Comparison of ENCODE assay signal across 15 cellular contexts in genomic region chr13:112134150-112135075, GRCh38.
DNase-seq lines count a peak whose midpoint lies in the region; ATAC-seq and TF ChIP-seq lines count a peak whose summit lies in the region.
"Had no signal": no experiment of that assay in that cellular context is flagged by ENCODE, and none has a peak within 500 bp of the region (broad histone marks: within the 10 kb centered on the region; RNA-seq: fewer than 3 reads in every experiment).

No MANE protein-coding gene starts in this region.

- peak overlapping the region; percentile 52 for H3K14ac ChIP-seq in H9 (ENCODE audit: insufficient read depth, low read length)

- H3K27ac ChIP-seq in H9 (ENCODE audit: insufficient read length, low read depth, low read length) (no peak overlapping the region), MM.1S (ENCODE audit: low read length) (no peak overlapping the region), endodermal cell (ENCODE audit: low read depth, low read length) (peak overlapping the region; percentile 49), smooth muscle cell (ENCODE audit: low read depth) (no peak overlapping the region)

- H2BK15ac ChIP-seq in H9 (ENCODE audit: low read depth, low read length) = no peak overlapping the region

- H2AK5ac ChIP-seq in H9 (ENCODE audit: insufficient read length, low read length) = no peak overlapping the region

- WGBS in H9 (ENCODE audit: extremely low coverage, insufficient read length, low lambda C conversion rate) = no CpG with 5 or more reads among the region's 32 CpGs
- 89% methylated on average over 24 to 31 of the region's 32 CpGs for WGBS in endodermal cell (ENCODE audit: insufficient coverage in 1 of 2, insufficient read length in 1 of 2), 2 experiments
- WGBS in smooth muscle cell (ENCODE audit: low lambda C conversion rate) = 88% methylated on average over 32 of the region's 32 CpGs

- H4K20me1 ChIP-seq in H9 (ENCODE audit: control insufficient read depth, insufficient read depth, insufficient read length) (no peaks in the 10 kb centered on the region), MM.1S (ENCODE audit: insufficient read depth, low read length) (no peaks in the 10 kb centered on the region), smooth muscle cell (ENCODE audit: low read depth) (no peaks in the 10 kb centered on the region)

- no peaks in the 10 kb centered on the region for H3K9me2 ChIP-seq in MM.1S (replicated peaks; ENCODE audit: insufficient read depth, low read length)

- peak overlapping the region; percentile 24 for H3T11ph ChIP-seq in H9 (ENCODE audit: low read length)

- H3K9me3 ChIP-seq in H9 (ENCODE audit: control insufficient read depth, low read depth, low read length) (no peaks in the 10 kb centered on the region), MM.1S (replicated peaks; ENCODE audit: insufficient read depth, low read length) (no peaks in the 10 kb centered on the region), endodermal cell (ENCODE audit: control insufficient read depth, low read length) (no peaks in the 10 kb centered on the region), smooth muscle cell (replicated peaks; ENCODE audit: low read depth) (no peaks in the 10 kb centered on the region)

- H2BK5ac ChIP-seq in H9 (ENCODE audit: insufficient read length, low read length) = no peak overlapping the region

- H3K56ac ChIP-seq in H9 (ENCODE audit: insufficient read length, low read depth, low read length) = no peak overlapping the region

- H3K4me3 ChIP-seq in MM.1S (ENCODE audit: low read length) = peak overlapping the region; percentile 25; the same call in 1 of the 2 replicates
- no peak overlapping the region for H3K4me3 ChIP-seq in endodermal cell (ENCODE audit: low read length)
- H3K4me3 ChIP-seq in smooth muscle cell = no peak overlapping the region

- no peak overlapping the region for H3K9ac ChIP-seq in H9 (ENCODE audit: extremely low read depth, insufficient read length, low read length)
- no peak overlapping the region for H3K9ac ChIP-seq in MM.1S (ENCODE audit: low read length)
- H3K9ac ChIP-seq in endodermal cell (ENCODE audit: extremely low read depth, low read length, poor library complexity, severe bottlenecking) = no peak overlapping the region
- no peak overlapping the region for H3K9ac ChIP-seq in smooth muscle cell (ENCODE audit: low read depth)

- H2BK12ac ChIP-seq in H9 (ENCODE audit: insufficient read length, low read depth, low read length) = no peak overlapping the region

- H3K27ac Mint-ChIP-seq in H9 (peak overlapping the region in 1 of 3 experiments; percentile 40; a peak in 1 of 7 replicates), endodermal cell (no peak overlapping the region), osteocyte (ENCODE audit: unreplicated experiment) (no peak overlapping the region)
- H3K27ac Mint-ChIP-seq: CD8-positive, alpha-beta memory T cell had no signal

- peak overlapping the region; percentile 41 for H4K8ac ChIP-seq in H9 (replicated peaks; ENCODE audit: insufficient read length, low read depth, low read length)

- no peak for ATAC-seq in GM21360 (IDR thresholded peaks at IDR 0.05; ENCODE audit: unreplicated experiment)

- H3K9me3 Mint-ChIP-seq in H9 (no peaks in the 10 kb centered on the region; a peak in 1 of 5 replicates), endodermal cell (no peaks in the 10 kb centered on the region), osteocyte (ENCODE audit: unreplicated experiment) (no peaks in the 10 kb centered on the region)
- H3K9me3 Mint-ChIP-seq: CD8-positive, alpha-beta memory T cell had no signal

- no peak overlapping the region; the same call in 1 of the 2 replicates for H3K4ac ChIP-seq in H9 (ENCODE audit: low read depth, low read length)

- no peaks in the 10 kb centered on the region for H3K4me1 ChIP-seq in H9 (ENCODE audit: insufficient read depth, low read length)
- no peaks in the 10 kb centered on the region for H3K4me1 ChIP-seq in MM.1S (ENCODE audit: low read length)
- H3K4me1 ChIP-seq in endodermal cell (ENCODE audit: control insufficient read depth, insufficient read depth, low read length) = no peaks in the 10 kb centered on the region
- no peaks in the 10 kb centered on the region for H3K4me1 ChIP-seq in smooth muscle cell (ENCODE audit: low read depth)

- H3F3A ChIP-seq in MM.1S (ENCODE audit: insufficient read depth, low read length) (no peaks in the 10 kb centered on the region), smooth muscle cell (ENCODE audit: low read depth) (no peaks in the 10 kb centered on the region)

- H2BK20ac ChIP-seq in H9 (ENCODE audit: low read depth, low read length, poor library complexity, severe bottlenecking) = no peak overlapping the region

- H2AFZ ChIP-seq in H9 (ENCODE audit: low read length) (no peak overlapping the region), MM.1S (ENCODE audit: low read length) (peak overlapping the region; percentile 12; the same call in 1 of the 2 replicates), smooth muscle cell (ENCODE audit: low read depth) (no peak overlapping the region)

- no peak for DNase-seq in H9
- no peak for DNase-seq in MM.1S
- peak; percentile 25 for DNase-seq in endodermal cell
- peak; percentile 81 for DNase-seq in osteocyte (ENCODE audit: extremely low spot score, unreplicated experiment)
- DNase-seq in cerebellum (ENCODE audit: low spot score) = no peak
- no peak for DNase-seq in smooth muscle cell (lab: John Stamatoyannopoulos, UW; ENCODE audit: unreplicated experiment)
- DNase-seq: CD8-positive, alpha-beta memory T cell; H7; Kasumi-1; MV-4-11; NCI-H1417 treated with DMSO at 0.1 percent for 48 hours; NCI-H2029 treated with DMSO at 0.1 percent for 48 hours; NCI-H510A treated with DMSO at 0.1 percent for 48 hours; SIG-M5 had no signal

- no peak overlapping the region for H4K5ac ChIP-seq in H9 (ENCODE audit: insufficient read length, low read depth, low read length)

- H4K91ac ChIP-seq in H9 (ENCODE audit: insufficient read length, low read depth, low read length) = peak overlapping the region; percentile 77

- H3K23ac ChIP-seq in H9 (ENCODE audit: insufficient read length, low read depth, low read length) = no peak overlapping the region

- H3K27me3 ChIP-seq in H9 (ENCODE audit: insufficient read depth, low read length) (no peaks in the 10 kb centered on the region), MM.1S (replicated peaks; ENCODE audit: insufficient read depth, low read length) (peaks cover 10% of the 10 kb centered on the region), endodermal cell (ENCODE audit: control insufficient read depth, insufficient read depth, low read length, poor library complexity, severe bottlenecking) (peaks cover 11% of the 10 kb centered on the region), smooth muscle cell (ENCODE audit: low read depth) (peaks cover 36% of the 10 kb centered on the region)

- H3K27me3 Mint-ChIP-seq in H9 (ENCODE audit: low read depth) (peaks cover 47% of the 10 kb centered on the region), endodermal cell (ENCODE audit: insufficient read depth) (peaks cover 73% of the 10 kb centered on the region), osteocyte (ENCODE audit: unreplicated experiment) (no peaks in the 10 kb centered on the region)

- H3K79me1 ChIP-seq in H9 (ENCODE audit: insufficient read depth, low read depth, low read length, poor library complexity, severe bottlenecking) = no peaks in the 10 kb centered on the region

- H3K4me3 Mint-ChIP-seq in H9 (no peak overlapping the region), endodermal cell (no peak overlapping the region), osteocyte (ENCODE audit: unreplicated experiment) (no peak overlapping the region)
- H3K4me3 Mint-ChIP-seq: CD8-positive, alpha-beta memory T cell had no signal

- H3K79me2 ChIP-seq in H9 (ENCODE audit: insufficient read depth, low read length) (no peaks in the 10 kb centered on the region), MM.1S (ENCODE audit: low read length) (no peaks in the 10 kb centered on the region), smooth muscle cell (ENCODE audit: low read depth) (no peaks in the 10 kb centered on the region)

- H3K4me1 Mint-ChIP-seq in H9 (0 out of 4 replicates have a peak, but pooled peaks cover 0 to 3% of the 10 kb centered on the region in 2 experiments), endodermal cell (no peaks in the 10 kb centered on the region), osteocyte (ENCODE audit: unreplicated experiment) (no peaks in the 10 kb centered on the region)
- H3K4me1 Mint-ChIP-seq: CD8-positive, alpha-beta memory T cell had no signal

- peak overlapping the region; percentile 66 for H3K18ac ChIP-seq in H9 (ENCODE audit: insufficient read length, low read depth, low read length)

- TF ChIP-seq CTCF in H9 (conservative IDR thresholded peaks at IDR 0.05) = no peak
- no peak for TF ChIP-seq CTCF in MM.1S (IDR thresholded peaks at IDR 0.05; ENCODE audit: low read length)
- no peak for TF ChIP-seq CTCF in endodermal cell (conservative IDR thresholded peaks at IDR 0.05)
- TF ChIP-seq CTCF in osteocyte (IDR thresholded peaks at IDR 0.05) = no peak
- TF ChIP-seq CTCF in smooth muscle cell (IDR thresholded peaks at IDR 0.05; ENCODE audit: borderline replicate concordance, insufficient read depth, poor library complexity, severe bottlenecking) = no peak

- H3K36me3 ChIP-seq in MM.1S (replicated peaks; ENCODE audit: insufficient read depth, low read length) (no peaks in the 10 kb centered on the region), endodermal cell (ENCODE audit: control insufficient read depth, insufficient read depth, low read length) (no peaks in the 10 kb centered on the region), smooth muscle cell (ENCODE audit: low read depth) (no peaks in the 10 kb centered on the region)

- H3K4me2 ChIP-seq in H9 (ENCODE audit: insufficient read depth, insufficient read length, low read length) (no peak overlapping the region), MM.1S (ENCODE audit: low read depth, low read length) (peak overlapping the region; percentile 30; the same call in 1 of the 2 replicates), smooth muscle cell (no peak overlapping the region)

- H3K36me3 Mint-ChIP-seq in H9 (ENCODE audit: insufficient read depth in 1 of 3, low read depth in 3 of 3) (no peaks in the 10 kb centered on the region), endodermal cell (ENCODE audit: low read depth) (no peaks in the 10 kb centered on the region), osteocyte (ENCODE audit: unreplicated experiment) (no peaks in the 10 kb centered on the region)
- H3K36me3 Mint-ChIP-seq: CD8-positive, alpha-beta memory T cell had no signal

- H2BK120ac ChIP-seq in H9 (ENCODE audit: low read depth, low read length, poor library complexity, severe bottlenecking) = no peak overlapping the region

- H3K23me2 ChIP-seq in H9 (ENCODE audit: insufficient read length, low read depth, low read length, poor library complexity, severe bottlenecking) = no peaks in the 10 kb centered on the region

Comparison
In these comparisons a context has a peak if more than half of its experiments do, and no peak if none do; other contexts are left out.
1. DNase-seq: peak in endodermal cell (single experiment) and osteocyte (single experiment); none in H9 (single experiment), MM.1S (single experiment), cerebellum (single experiment) and smooth muscle cell (single experiment).